8 cellular contexts compared by ENCODE assay signal in genomic region chr6:149320745-149321240, GRCh38. TPM values are rescaled to one million over a fixed set of nuclear protein-coding genes. Genes with fewer than 3 reads are reported as not detected.
DNase-seq lines count a peak whose midpoint lies in the region; ATAC-seq and TF ChIP-seq lines count a peak whose summit lies in the region.

No MANE protein-coding gene starts in this region.

- no peaks in the 10 kb centered on the region for H3K9me3 Mint-ChIP-seq in activated naive CD4-positive, alpha-beta T cell treated with anti-CD3 and anti-CD28 coated beads for 36 hours
- H3K9me3 Mint-ChIP-seq in endothelial cell (ENCODE audit: unreplicated experiment): no peaks in the 10 kb centered on the region
- H3K9me3 Mint-ChIP-seq in stimulated activated naive B cell treated with anti-CD40 and anti-IgM and Interleukin-4, amounts not matched to agents 10 μg/mL and 1 μg/mL and 100 μg/mL, for 72 hours: no peaks in the 10 kb centered on the region

- TF ChIP-seq CTCF in endothelial cell (IDR thresholded peaks at IDR 0.05; ENCODE audit: unreplicated experiment): no peak
- no peak for TF ChIP-seq CTCF in A673 (conservative IDR thresholded peaks at IDR 0.05; ENCODE audit: low read depth, low read length)

- ATAC-seq in stimulated activated naive B cell treated with anti-CD40 and anti-IgM and Interleukin-4, amounts not matched to agents 10 μg/mL and 1 μg/mL and 100 μg/mL, for 72 hours (replicated peaks): no peak

- DNase-seq in activated naive CD4-positive, alpha-beta T cell treated with anti-CD3 and anti-CD28 coated beads for 36 hours: no peak
- no peak for DNase-seq in activated naive CD4-positive, alpha-beta T cell treated with anti-CD3 and anti-CD28 coated beads, Interleukin-2, amount 50 U/mL, for 16 hours
- DNase-seq in OCI-M1 (lab: John Stamatoyannopoulos, UW) (peak; percentile 39), endothelial cell (ENCODE audit: low spot score) (no peak), AG08396 (ENCODE audit: low spot score) (no peak), A673 (ENCODE audit: low spot score) (no peak), NCI-H146 (lab: John Stamatoyannopoulos, UW) (no peak)
- no peak for DNase-seq in stimulated activated naive B cell treated with anti-CD40 and anti-IgM and Interleukin-4, amounts not matched to agents 10 μg/mL and 1 μg/mL and 100 μg/mL, for 72 hours

- BruUV-seq in A673 (replicated peaks; lab: Mats Ljungman, UMichigan): no TSS peak

- H3K4me1 ChIP-seq in A673 (ENCODE audit: insufficient read depth, low read length, poor library complexity, severe bottlenecking): peaks cover 31% of the 10 kb centered on the region

- H3K36me3 ChIP-seq in A673 (ENCODE audit: insufficient read depth, low read length, poor library complexity, severe bottlenecking): no peaks in the 10 kb centered on the region

- no peaks in the 10 kb centered on the region for H3K27me3 Mint-ChIP-seq in activated naive CD4-positive, alpha-beta T cell treated with anti-CD3 and anti-CD28 coated beads for 36 hours (ENCODE audit: low read depth)
- H3K27me3 Mint-ChIP-seq in endothelial cell (ENCODE audit: unreplicated experiment): peaks cover 1% of the 10 kb centered on the region
- H3K27me3 Mint-ChIP-seq in stimulated activated naive B cell treated with anti-CD40 and anti-IgM and Interleukin-4, amounts not matched to agents 10 μg/mL and 1 μg/mL and 100 μg/mL, for 72 hours: no peaks in the 10 kb centered on the region

- no peaks in the 10 kb centered on the region for H3K9me3 ChIP-seq in A673 (ENCODE audit: low read depth, low read length, poor library complexity, severe bottlenecking)

- no peak overlapping the region for H3K4me3 ChIP-seq in A673 (ENCODE audit: low read depth, low read length, poor library complexity, severe bottlenecking)

- H3K4me1 Mint-ChIP-seq in activated naive CD4-positive, alpha-beta T cell treated with anti-CD3 and anti-CD28 coated beads for 36 hours (ENCODE audit: low read depth): peaks cover 57% of the 10 kb centered on the region
- peaks cover 40% of the 10 kb centered on the region for H3K4me1 Mint-ChIP-seq in endothelial cell (ENCODE audit: unreplicated experiment)
- peaks cover 21 to 56% of the 10 kb centered on the region in 2 donors for H3K4me1 Mint-ChIP-seq in stimulated activated naive B cell treated with anti-CD40 and anti-IgM and Interleukin-4, amounts not matched to agents 10 μg/mL and 1 μg/mL and 100 μg/mL, for 72 hours

- peaks cover 13% of the 10 kb centered on the region for H3K36me3 Mint-ChIP-seq in activated naive CD4-positive, alpha-beta T cell treated with anti-CD3 and anti-CD28 coated beads for 36 hours (ENCODE audit: low read depth)
- H3K36me3 Mint-ChIP-seq in endothelial cell (ENCODE audit: low read depth, unreplicated experiment): peaks cover 8% of the 10 kb centered on the region
- peaks cover 12% of the 10 kb centered on the region in 2 donors for H3K36me3 Mint-ChIP-seq in stimulated activated naive B cell treated with anti-CD40 and anti-IgM and Interleukin-4, amounts not matched to agents 10 μg/mL and 1 μg/mL and 100 μg/mL, for 72 hours

- H3K4me3 Mint-ChIP-seq in activated naive CD4-positive, alpha-beta T cell treated with anti-CD3 and anti-CD28 coated beads for 36 hours: peak overlapping the region; percentile 81
- peak overlapping the region; percentile 73 for H3K4me3 Mint-ChIP-seq in endothelial cell (ENCODE audit: unreplicated experiment)
- H3K4me3 Mint-ChIP-seq in stimulated activated naive B cell treated with anti-CD40 and anti-IgM and Interleukin-4, amounts not matched to agents 10 μg/mL and 1 μg/mL and 100 μg/mL, for 72 hours: peak overlapping the region; percentile 51 to 57

- H3K27me3 ChIP-seq in A673 (replicated peaks; ENCODE audit: insufficient read depth, low read depth, low read length, poor library complexity): peaks cover 4% of the 10 kb centered on the region

- peak overlapping the region; percentile 94 for H3K27ac Mint-ChIP-seq in activated naive CD4-positive, alpha-beta T cell treated with anti-CD3 and anti-CD28 coated beads for 36 hours
- peak overlapping the region; percentile 26 for H3K27ac Mint-ChIP-seq in endothelial cell (ENCODE audit: unreplicated experiment)
- peak overlapping the region; percentile 1 for H3K27ac Mint-ChIP-seq in stimulated activated naive B cell treated with anti-CD40 and anti-IgM and Interleukin-4, amounts not matched to agents 10 μg/mL and 1 μg/mL and 100 μg/mL, for 72 hours

- CTCF ChIA-PET in activated naive CD4-positive, alpha-beta T cell treated with anti-CD3 and anti-CD28 coated beads for 36 hours (lab: Charles Lee): interaction anchor here (1.3 to 2.0 kb wide), 2 partner anchors 13 to 111 kb away, joined by 4 to 7 read pairs; no protein-coding TSS in a partner anchor
- CTCF ChIA-PET in A673 (lab: Charles Lee): no interaction called here

- POLR2A ChIA-PET in A673 (lab: Charles Lee; ENCODE audit: low non-redundant PET): no interaction called here

- H3K27ac ChIP-seq in A673 (ENCODE audit: low read depth, low read length, poor library complexity, severe bottlenecking): no peak overlapping the region

- intact Hi-C loops in activated naive CD4-positive, alpha-beta T cell treated with anti-CD3 and anti-CD28 coated beads for 36 hours (cut with micrococcal nuclease): loop anchor here (1.0 kb wide), 1 partner anchor 9 kb away; no protein-coding TSS in a partner anchor
- intact Hi-C loops in A673 (cut with micrococcal nuclease; ENCODE audit: unreplicated experiment): no loop called here

RNA-seq across cellular contexts. Expression of gene TAB2, which starts 3.3 kb away (rescaled TPM):
- total RNA-seq in activated naive CD4-positive, alpha-beta T cell treated with anti-CD3 and anti-CD28 coated beads for 36 hours: 10 to 100 TPM; 62.1 to 66.7 TPM
- total RNA-seq in endothelial cell (ENCODE audit: unreplicated experiment): 105 TPM
- total RNA-seq in A673 (2021): 49.3 and 52.2 TPM in 2 replicates

Comparison
In these comparisons a context has a peak if more than half of its experiments do, and no peak if none do; other contexts are left out.
1. H3K27ac Mint-ChIP-seq: peak in every context shown above with its lines; median percentile 94 in activated naive CD4-positive, alpha-beta T cell treated with anti-CD3 and anti-CD28 coated beads for 36 hours; 26 in endothelial cell; 1 in stimulated activated naive B cell treated with anti-CD40 and anti-IgM and Interleukin-4, amounts not matched to agents 10 μg/mL and 1 μg/mL and 100 μg/mL, for 72 hours.